25 cellular contexts compared by ENCODE assay signal in genomic region chr9:91341749-91342148, GRCh38. TPM values are rescaled to one million over a fixed set of nuclear protein-coding genes. Genes with fewer than 3 reads are reported as not detected.
A peak's percentile ranks its signal among the peaks of the same experiment; 100 is the strongest.
DNase-seq lines count a peak whose midpoint lies in the region; ATAC-seq and TF ChIP-seq lines count a peak whose summit lies in the region.
"Had no signal": no experiment of that assay in that cellular context is flagged by ENCODE, and none has a peak within 500 bp of the region (broad histone marks: within the 10 kb centered on the region; RNA-seq: fewer than 3 reads in every experiment).

No MANE protein-coding gene starts in this region.

- peak in 3 of 4 donors; percentile 13 to 44 (median 42) for ATAC-seq in heart left ventricle
- ATAC-seq in central memory CD8-positive, alpha-beta T cell (replicated peaks; ENCODE audit: extremely low read depth, poor library complexity, severe bottlenecking), result no peak
- ATAC-seq in stimulated activated naive B cell treated with anti-CD40 and anti-IgM and Interleukin-4, amounts not matched to agents 10 μg/mL and 1 μg/mL and 100 μg/mL, for 72 hours (replicated peaks), result peak in 1 of 2 donors; percentile 4
- ATAC-seq: GM12878, Panc1 had no signal

- peaks cover 4 to 57% (median 22%) of the 10 kb centered on the region in 9 donors for H3K36me3 ChIP-seq in heart left ventricle
- peaks cover 16% of the 10 kb centered on the region for H3K36me3 ChIP-seq in right atrium auricular region

- no peaks in the 10 kb centered on the region for H3K27me3 Mint-ChIP-seq in T-helper 1 cell treated with Interleukin-12 subunit alpha and Interleukin-12 subunit beta and Interleukin-4 antibody, amounts not matched to agents 30 μg/mL and 1 μg/mL, for 36 hours (ENCODE audit: low read depth)
- no peaks in the 10 kb centered on the region for H3K27me3 Mint-ChIP-seq in central memory CD8-positive, alpha-beta T cell
- H3K27me3 Mint-ChIP-seq in stimulated activated naive B cell treated with anti-CD40 and anti-IgM and Interleukin-4, amounts not matched to agents 10 μg/mL and 1 μg/mL and 100 μg/mL, for 72 hours, result no peaks in the 10 kb centered on the region
- H3K27me3 Mint-ChIP-seq: CD4-positive, CD25-positive, alpha-beta regulatory T cell; naive B cell had no signal

- H3K4me1 Mint-ChIP-seq in T-helper 1 cell treated with Interleukin-12 subunit alpha and Interleukin-12 subunit beta and Interleukin-4 antibody, amounts not matched to agents 30 μg/mL and 1 μg/mL, for 36 hours (ENCODE audit: low read depth), result peaks cover 23% of the 10 kb centered on the region
- H3K4me1 Mint-ChIP-seq in central memory CD8-positive, alpha-beta T cell, result peaks cover 61% of the 10 kb centered on the region
- H3K4me1 Mint-ChIP-seq in stimulated activated naive B cell treated with anti-CD40 and anti-IgM and Interleukin-4, amounts not matched to agents 10 μg/mL and 1 μg/mL and 100 μg/mL, for 72 hours, result peaks cover 35 to 67% of the 10 kb centered on the region in 2 donors
- H3K4me1 Mint-ChIP-seq: mesothelial cell of epicardium had no signal

- no peak for TF ChIP-seq CTCF in heart left ventricle (IDR thresholded peaks at IDR 0.05)
- no peak for TF ChIP-seq CTCF in right atrium auricular region (IDR thresholded peaks at IDR 0.05)

- TF ChIP-seq POLR2A in heart left ventricle (IDR thresholded peaks at IDR 0.05), result no peak

- H3K27me3 ChIP-seq in heart left ventricle (no peaks in the 10 kb centered on the region), right atrium auricular region (no peaks in the 10 kb centered on the region)
- H3K27me3 ChIP-seq: spleen, testis had no signal

- no peak for DNase-seq in T-helper 1 cell
- no peak for DNase-seq in heart left ventricle
- DNase-seq in right atrium auricular region (ENCODE audit: low spot score), result no peak
- no peak for DNase-seq in central memory CD8-positive, alpha-beta T cell (ENCODE audit: low spot score in 2 of 2)
- DNase-seq in stimulated activated naive B cell treated with anti-CD40 and anti-IgM and Interleukin-4, amounts not matched to agents 10 μg/mL and 1 μg/mL and 100 μg/mL, for 72 hours, result no peak
- no peak for DNase-seq in NCI-H1105 treated with DMSO at 0.1 percent for 48 hours (lab: John Stamatoyannopoulos, UW)
- DNase-seq in GM19238 (ENCODE audit: insufficient read length, low spot score), result no peak
- DNase-seq: activated CD4-positive, CD25-positive, alpha-beta regulatory T cell; activated CD8-positive, alpha-beta memory T cell treated with anti-CD3 and anti-CD28 coated beads for 24 hours; left ventricle myocardium inferior; naive B cell; NCI-H2029 treated with DMSO at 0.1 percent for 48 hours; NCI-H526; NK-92 treated with Interleukin-12 subunit alpha and Interleukin-12 subunit beta, amount 100 ng/mL, for 24 hours; retina; SHP77 treated with DMSO at 0.1 percent for 48 hours; spleen; testis had no signal

- 64 to 72% (median 68%) methylated on average over 3 of the region's 3 CpGs for WGBS in heart left ventricle, 4 donors

- H3K9me3 ChIP-seq in heart left ventricle, result peaks cover 0 to 6% (median 0%) of the 10 kb centered on the region in 12 donors
- H3K9me3 ChIP-seq in right atrium auricular region, result peaks cover 0 to 6% of the 10 kb centered on the region in 2 donors
- H3K9me3 ChIP-seq: HAP-1, testis had no signal

- peaks cover 63% of the 10 kb centered on the region for H3K36me3 Mint-ChIP-seq in T-helper 1 cell treated with Interleukin-12 subunit alpha and Interleukin-12 subunit beta and Interleukin-4 antibody, amounts not matched to agents 30 μg/mL and 1 μg/mL, for 36 hours (ENCODE audit: low read depth)
- peaks cover 14% of the 10 kb centered on the region for H3K36me3 Mint-ChIP-seq in central memory CD8-positive, alpha-beta T cell (ENCODE audit: insufficient read depth)
- H3K36me3 Mint-ChIP-seq in stimulated activated naive B cell treated with anti-CD40 and anti-IgM and Interleukin-4, amounts not matched to agents 10 μg/mL and 1 μg/mL and 100 μg/mL, for 72 hours, result peaks cover 71 to 89% of the 10 kb centered on the region in 2 donors

- H3K4me3 ChIP-seq in heart left ventricle (no peak overlapping the region), right atrium auricular region (no peak overlapping the region)
- H3K4me3 ChIP-seq: GM12878, HAP-1, left ventricle myocardium inferior, spleen, testis had no signal

- peak overlapping the region in 4 of 12 donors; percentile 22 to 47 (median 34) for H3K27ac ChIP-seq in heart left ventricle
- no peak overlapping the region for H3K27ac ChIP-seq in right atrium auricular region
- H3K27ac ChIP-seq: 22Rv1, spleen had no signal

- peak overlapping the region; percentile 6 for H3K4me3 Mint-ChIP-seq in T-helper 1 cell treated with Interleukin-12 subunit alpha and Interleukin-12 subunit beta and Interleukin-4 antibody, amounts not matched to agents 30 μg/mL and 1 μg/mL, for 36 hours
- no peak overlapping the region for H3K4me3 Mint-ChIP-seq in central memory CD8-positive, alpha-beta T cell
- H3K4me3 Mint-ChIP-seq in stimulated activated naive B cell treated with anti-CD40 and anti-IgM and Interleukin-4, amounts not matched to agents 10 μg/mL and 1 μg/mL and 100 μg/mL, for 72 hours, result peak overlapping the region; percentile 8 to 70
- H3K4me3 Mint-ChIP-seq: CD4-positive, CD25-positive, alpha-beta regulatory T cell; mesothelial cell of epicardium; naive B cell had no signal

- intact Hi-C loops in heart left ventricle (cut with DNase I), result loop anchor here in 2 of 10 donors (10.0 kb wide), 2 partner anchors 237 to 333 kb away; no protein-coding TSS in a partner anchor

- H3K9me3 Mint-ChIP-seq in T-helper 1 cell treated with Interleukin-12 subunit alpha and Interleukin-12 subunit beta and Interleukin-4 antibody, amounts not matched to agents 30 μg/mL and 1 μg/mL, for 36 hours, result peaks cover 5% of the 10 kb centered on the region
- no peaks in the 10 kb centered on the region for H3K9me3 Mint-ChIP-seq in central memory CD8-positive, alpha-beta T cell
- H3K9me3 Mint-ChIP-seq in stimulated activated naive B cell treated with anti-CD40 and anti-IgM and Interleukin-4, amounts not matched to agents 10 μg/mL and 1 μg/mL and 100 μg/mL, for 72 hours, result peaks cover 7 to 13% of the 10 kb centered on the region in 2 donors

- H3K27ac Mint-ChIP-seq in T-helper 1 cell treated with Interleukin-12 subunit alpha and Interleukin-12 subunit beta and Interleukin-4 antibody, amounts not matched to agents 30 μg/mL and 1 μg/mL, for 36 hours, result no peak overlapping the region
- H3K27ac Mint-ChIP-seq in central memory CD8-positive, alpha-beta T cell (ENCODE audit: low read depth), result peak overlapping the region; percentile 60
- peak overlapping the region; percentile 85 for H3K27ac Mint-ChIP-seq in stimulated activated naive B cell treated with anti-CD40 and anti-IgM and Interleukin-4, amounts not matched to agents 10 μg/mL and 1 μg/mL and 100 μg/mL, for 72 hours
- H3K27ac Mint-ChIP-seq: mesothelial cell of epicardium had no signal

- H3K4me1 ChIP-seq in heart left ventricle, result peaks cover 0 to 22% (median 1%) of the 10 kb centered on the region in 12 donors
- H3K4me1 ChIP-seq in right atrium auricular region, result peaks cover 0 to 3% of the 10 kb centered on the region in 2 donors
- H3K4me1 ChIP-seq: testis had no signal

RNA-seq across cellular contexts. Expression of gene AUH, which starts 20.0 kb away (rescaled TPM):
- total RNA-seq in heart left ventricle (10 to 100 TPM; 28.5 to 54.7 (median 39.7) TPM), right atrium auricular region (10 to 100 TPM; 16.3 to 50.4 TPM)
- 10 to 100 TPM; 19.0 to 28.8 TPM for polyA plus RNA-seq in heart left ventricle
